Comparison of ENCODE assay signal across 11 cellular contexts in genomic region chr11:35675901-35676610, GRCh38. TPM values are rescaled to one million over a fixed set of nuclear protein-coding genes. Genes with fewer than 3 reads are reported as not detected.
A peak's percentile ranks its signal among the peaks of the same experiment; 100 is the strongest.
DNase-seq lines count a peak whose midpoint lies in the region; ATAC-seq and TF ChIP-seq lines count a peak whose summit lies in the region.
"Had no signal": no experiment of that assay in that cellular context is flagged by ENCODE, and none has a peak within 500 bp of the region (broad histone marks: within the 10 kb centered on the region; RNA-seq: fewer than 3 reads in every experiment).

No MANE protein-coding gene starts in this region.

- DNase-seq in NOMO-1 treated with DMSO at 0.1 percent for 48 hours (lab: John Stamatoyannopoulos, UW; ENCODE audit: unreplicated experiment), result peak; percentile 20
- DNase-seq in NOMO-1 treated with dmso at 0.1 percent for 144 hours (lab: John Stamatoyannopoulos, UW; ENCODE audit: unreplicated experiment), result no peak
- no peak for DNase-seq in coronary artery (ENCODE audit: low spot score)
- DNase-seq in activated naive CD4-positive, alpha-beta T cell treated with anti-CD3 and anti-CD28 coated beads, Interleukin-2, amount 50 U/mL, for 72 hours (ENCODE audit: low spot score in 2 of 2), result no peak
- no peak for DNase-seq in MG63
- DNase-seq in activated T-cell treated with anti-CD3 and anti-CD28 coated beads for 4 hours, result no peak
- DNase-seq: activated CD4-positive, alpha-beta T cell treated with anti-CD3 and anti-CD28 coated beads for 4 hours; spleen had no signal

- H3K9me3 ChIP-seq in skeletal muscle tissue (ENCODE audit: control insufficient read depth in 3 of 3, low read length in 3 of 3) (no peaks in the 10 kb centered on the region), MG63 (no peaks in the 10 kb centered on the region)
- H3K9me3 ChIP-seq: esophagus muscularis mucosa, spleen had no signal

- H3K36me3 ChIP-seq in skeletal muscle tissue (ENCODE audit: control insufficient read depth in 3 of 3, insufficient read depth in 3 of 3, low read length in 3 of 3) (no peaks in the 10 kb centered on the region), MG63 (peaks cover 6% of the 10 kb centered on the region)
- H3K36me3 ChIP-seq: esophagus muscularis mucosa, spleen had no signal

- H3K4me3 ChIP-seq in coronary artery (no peak overlapping the region), skeletal muscle tissue (ENCODE audit: low read length in 3 of 3) (peak overlapping the region in 1 of 3 donors; percentile 27), MG63 (no peak overlapping the region)
- H3K4me3 ChIP-seq: esophagus muscularis mucosa, spleen had no signal

- ATAC-seq in HG03025 (IDR thresholded peaks at IDR 0.05; ENCODE audit: low FRiP score, unreplicated experiment), result peak; percentile 65
- no peak for ATAC-seq in activated naive CD4-positive, alpha-beta T cell treated with anti-CD3 and anti-CD28 coated beads, Interleukin-2, amount 50 U/mL, for 72 hours

- H3K27me3 ChIP-seq in skeletal muscle tissue (ENCODE audit: control insufficient read depth in 3 of 3, insufficient read depth in 3 of 3, low read length in 3 of 3) (no peaks in the 10 kb centered on the region), MG63 (no peaks in the 10 kb centered on the region)
- H3K27me3 ChIP-seq: esophagus muscularis mucosa, spleen had no signal

- H3K9ac ChIP-seq in skeletal muscle tissue (ENCODE audit: low read depth in 1 of 3, low read length in 3 of 3), result peak overlapping the region in 1 of 3 donors; percentile 41

- H3K27ac Mint-ChIP-seq in activated naive CD4-positive, alpha-beta T cell treated with anti-CD3 and anti-CD28 coated beads, Interleukin-2, amount 50 U/mL, for 72 hours, result no peak overlapping the region

- H3K36me3 Mint-ChIP-seq in activated naive CD4-positive, alpha-beta T cell treated with anti-CD3 and anti-CD28 coated beads, Interleukin-2, amount 50 U/mL, for 72 hours, result no peaks in the 10 kb centered on the region

- H3K27ac ChIP-seq in coronary artery (peak overlapping the region; percentile 36 to 48), skeletal muscle tissue (ENCODE audit: low read depth, low read length) (peak overlapping the region; percentile 74)

- TF ChIP-seq CTCF in coronary artery (IDR thresholded peaks at IDR 0.05), result no peak

- H3K4me1 ChIP-seq in skeletal muscle tissue (ENCODE audit: control insufficient read depth in 3 of 3, insufficient read depth in 3 of 3, low read length in 3 of 3), result peaks cover 18 to 37% (median 22%) of the 10 kb centered on the region in 3 donors

- H3K9me3 Mint-ChIP-seq in activated naive CD4-positive, alpha-beta T cell treated with anti-CD3 and anti-CD28 coated beads, Interleukin-2, amount 50 U/mL, for 72 hours, result no peaks in the 10 kb centered on the region

RNA-seq across cellular contexts. Expression of gene TRIM44, which starts 13.5 kb away (rescaled TPM):
- 11.5 TPM for total RNA-seq in skeletal muscle tissue
- 10 to 100 TPM; 17.5 to 34.9 TPM for total RNA-seq in activated naive CD4-positive, alpha-beta T cell treated with anti-CD3 and anti-CD28 coated beads, Interleukin-2, amount 50 U/mL, for 72 hours
- total RNA-seq in MG63 (2014; rRNA removed; shearing (Covaris generic); ENCODE audit: low replicate concordance), result 11.7 and 13.0 TPM in 2 replicates

RNA-seq across cellular contexts. Expression of gene FJX1, which starts 57.8 kb away (rescaled TPM):
- total RNA-seq in skeletal muscle tissue, result 6.3 TPM
- under 1 TPM in 1 of 2 donors, not detected in 1; 0.91 TPM for total RNA-seq in activated naive CD4-positive, alpha-beta T cell treated with anti-CD3 and anti-CD28 coated beads, Interleukin-2, amount 50 U/mL, for 72 hours
- total RNA-seq in MG63 (2014; rRNA removed; shearing (Covaris generic); ENCODE audit: low replicate concordance), result 29.1 and 30.5 TPM in 2 replicates
